ENCODE assay signal across 26 cellular contexts in genomic region chr3:144114767-144115166, GRCh38.
DNase-seq lines count a peak whose midpoint lies in the region.
"Had no signal": no experiment of that assay in that cellular context is flagged by ENCODE, and none has a peak within 500 bp of the region (broad histone marks: within the 10 kb centered on the region; RNA-seq: fewer than 3 reads in every experiment).

No MANE protein-coding gene starts in this region.

- no peak overlapping the region for H2BK120ac ChIP-seq in mesendoderm (ENCODE audit: low read depth, low read length)

- no peak overlapping the region for H2AK5ac ChIP-seq in mesendoderm (ENCODE audit: low read length)

- DNase-seq in DMS 273 (lab: John Stamatoyannopoulos, UW; ENCODE audit: unreplicated experiment), result peak; percentile 38
- DNase-seq in DMS 273 treated with DMSO at 0.1 percent for 48 hours (lab: John Stamatoyannopoulos, UW), result no peak
- DNase-seq in NCI-H146 treated with DMSO at 0.1 percent for 48 hours (lab: John Stamatoyannopoulos, UW; ENCODE audit: unreplicated experiment), result peak; percentile 67
- peak; percentile 13 for DNase-seq in amniotic epithelial cell (ENCODE audit: low read depth)
- peak; percentile 16 for DNase-seq in mesendoderm
- no peak for DNase-seq in medulla oblongata (ENCODE audit: extremely low spot score)
- no peak for DNase-seq in activated naive CD4-positive, alpha-beta T cell (lab: John Stamatoyannopoulos, UW)
- no peak for DNase-seq in T-helper 2 cell
- DNase-seq: activated CD4-positive, CD25-positive, alpha-beta regulatory T cell treated with anti-CD3 and anti-CD28 coated beads, Interleukin-2, amount 50 U/mL, for 72 hours; activated naive CD8-positive, alpha-beta T cell treated with anti-CD3 and anti-CD28 coated beads, Interleukin-2, amount 10 ng/mL, durations not matched to agents 7 days and 5 days; BE2C; cortex of kidney; GDM1; left cardiac atrium; midbrain; NCI-H1048; NCI-H2081 treated with DMSO at 0.1 percent for 48 hours; NCI-H524 treated with DMSO at 0.1 percent for 48 hours; nephron progenitor cell; posterior cingulate gyrus; SIG-M5; small intestine; stimulated activated CD4-positive, alpha-beta T cell treated with anti-CD3 and anti-CD28 coated beads, Interleukin-4, amount 100 ng/mL, for 24 hours; T-helper 17 cell; upper lobe of right lung had no signal

- no peaks in the 10 kb centered on the region for H3K79me1 ChIP-seq in mesendoderm (ENCODE audit: low read length)

- no peak overlapping the region for H3K4me3 ChIP-seq in mesendoderm (ENCODE audit: low read length)
- H3K4me3 ChIP-seq: upper lobe of right lung had no signal

- H3K9ac ChIP-seq in mesendoderm (ENCODE audit: low read length), result no peak overlapping the region

- no peak overlapping the region for H2BK5ac ChIP-seq in mesendoderm (ENCODE audit: low read length)

- no peak overlapping the region for H3K27ac ChIP-seq in mesendoderm (ENCODE audit: low read depth, low read length)
- H3K27ac ChIP-seq: 22Rv1, upper lobe of right lung had no signal

- no peak overlapping the region for H3K4me2 ChIP-seq in mesendoderm (ENCODE audit: low read length)

- H4K5ac ChIP-seq in mesendoderm (ENCODE audit: low read length), result no peak overlapping the region

- H2BK15ac ChIP-seq in mesendoderm (replicated peaks; ENCODE audit: low read depth), result no peak overlapping the region

- H3K36me3 ChIP-seq in mesendoderm (ENCODE audit: control insufficient read depth, insufficient read depth, low read length), result no peaks in the 10 kb centered on the region
- H3K36me3 ChIP-seq: BE2C, upper lobe of right lung had no signal

- H3K79me2 ChIP-seq in mesendoderm (ENCODE audit: control insufficient read depth, insufficient read depth, low read length), result no peaks in the 10 kb centered on the region

- WGBS in mesendoderm (ENCODE audit: extremely low coverage, insufficient coverage, low lambda C conversion rate), result no CpG with 5 or more reads among the region's 2 CpGs

- no peak overlapping the region for H4K8ac ChIP-seq in mesendoderm (ENCODE audit: low read depth, low read length)

- H3K4ac ChIP-seq in mesendoderm (ENCODE audit: low read depth, low read length), result peak overlapping the region; percentile 36

- H3K56ac ChIP-seq in mesendoderm (ENCODE audit: low read length), result no peak overlapping the region

- no peaks in the 10 kb centered on the region for H3K27me3 ChIP-seq in mesendoderm (ENCODE audit: insufficient read depth, low read length, poor library complexity)
- H3K27me3 ChIP-seq: BE2C, upper lobe of right lung had no signal

- no peaks in the 10 kb centered on the region for H3K4me1 ChIP-seq in mesendoderm (ENCODE audit: control insufficient read depth, low read depth, low read length)
- H3K4me1 ChIP-seq: BE2C, upper lobe of right lung had no signal

- H3K23ac ChIP-seq in mesendoderm (ENCODE audit: low read length), result no peak overlapping the region

- H3K18ac ChIP-seq in mesendoderm (ENCODE audit: low read length), result no peak overlapping the region

Comparison
In these comparisons a context has a peak if more than half of its experiments do, and no peak if none do; other contexts are left out.
1. DNase-seq: peak in DMS 273 (single experiment), NCI-H146 treated with DMSO at 0.1 percent for 48 hours (single experiment), amniotic epithelial cell (single experiment) and mesendoderm (single experiment); none in DMS 273 treated with DMSO at 0.1 percent for 48 hours (single experiment), medulla oblongata (single experiment), activated naive CD4-positive, alpha-beta T cell (0 of 4) and T-helper 2 cell (0 of 5).